ENCODE assay signal across 11 cellular contexts in the genomic region with DNA sequence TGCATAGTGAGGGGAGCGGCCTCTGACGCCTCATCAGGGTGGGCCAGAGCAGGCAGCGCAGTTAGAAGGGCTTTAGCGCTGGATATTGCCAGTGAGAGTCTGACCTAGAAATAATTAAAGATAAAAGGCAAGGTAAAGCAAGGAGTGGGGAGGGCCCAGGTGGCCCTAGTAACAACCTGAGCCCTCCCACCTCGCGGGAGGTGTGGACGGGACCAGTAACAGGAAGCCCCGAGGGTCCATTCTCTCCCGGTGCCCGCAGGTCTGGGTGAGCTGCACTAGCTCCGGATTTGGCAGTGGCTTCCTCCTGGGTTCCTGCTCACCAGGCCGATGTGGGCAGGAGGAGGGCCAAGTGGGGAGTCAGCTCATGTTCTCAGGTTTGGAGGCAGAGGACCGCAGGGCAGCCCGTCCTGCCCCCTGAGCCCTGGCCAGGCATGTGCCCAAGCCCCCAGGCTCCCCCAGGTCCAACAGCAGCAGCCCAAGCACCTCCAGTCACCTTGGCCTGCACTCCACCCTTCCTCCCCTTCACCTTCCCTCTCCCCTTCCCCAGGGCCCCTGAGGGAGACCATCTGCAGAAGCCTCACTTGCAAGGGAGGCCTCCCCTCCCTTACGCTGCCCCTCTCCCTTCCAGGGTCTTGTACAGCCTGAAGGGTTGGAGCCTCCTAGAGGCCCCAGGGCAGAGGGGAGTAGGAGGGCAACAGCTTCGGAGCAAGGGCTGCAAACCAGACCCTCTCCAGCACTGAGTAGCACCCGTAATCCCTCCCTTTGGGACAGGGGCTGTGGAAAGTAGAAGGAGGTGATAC.
"Had no signal": no experiment of that assay in that cellular context is flagged by ENCODE, and none has a peak within 500 bp of the region (broad histone marks: within the 10 kb centered on the region; RNA-seq: fewer than 3 reads in every experiment).

No MANE protein-coding gene starts in this region.

- H3K27ac ChIP-seq: ascending aorta, breast epithelium, thyroid gland had no signal

- H3K4me1 ChIP-seq: ascending aorta, breast epithelium, thyroid gland had no signal

- H3K9me3 Mint-ChIP-seq: activated T-helper 17 cell treated with anti-CD3 and anti-CD28 coated beads, Interleukin-2, amount 50 U/mL, for 72 hours had no signal

- H3K4me3 ChIP-seq: ascending aorta, breast epithelium, thyroid gland had no signal

- H3K4me1 Mint-ChIP-seq: activated T-helper 17 cell treated with anti-CD3 and anti-CD28 coated beads, Interleukin-2, amount 50 U/mL, for 72 hours had no signal

- ATAC-seq: activated CD4-positive, CD25-positive, alpha-beta regulatory T cell treated with anti-CD3 and anti-CD28 coated beads, Interleukin-2, amount 50 U/mL, for 24 hours; activated T-helper 17 cell treated with anti-CD3 and anti-CD28 coated beads, Interleukin-2, amount 50 U/mL, for 72 hours had no signal

- DNase-seq: activated CD4-positive, alpha-beta T cell treated with anti-CD3 and anti-CD28 coated beads, Interleukin-2, amount 50 U/mL, for 4 hours; activated naive CD4-positive, alpha-beta T cell treated with Interleukin-2 at 50 U/mL for 16 hours; activated T-cell treated with anti-CD3 and anti-CD28 coated beads for 4 hours; erythroblast; stimulated activated CD4-positive, alpha-beta T cell treated with anti-CD3 and anti-CD28 coated beads, Interleukin-12 subunit alpha, Interleukin-12 subunit beta, amount 100 ng/mL, for 4 hours; stimulated activated CD4-positive, alpha-beta T cell treated with anti-CD3 and anti-CD28 coated beads, Interleukin-2, amount 100 ng/mL, for 24 hours; thyroid gland had no signal

- H3K27me3 ChIP-seq: ascending aorta, breast epithelium, thyroid gland had no signal

- H3K4me3 Mint-ChIP-seq: activated T-helper 17 cell treated with anti-CD3 and anti-CD28 coated beads, Interleukin-2, amount 50 U/mL, for 72 hours had no signal

- H3K36me3 ChIP-seq: breast epithelium, thyroid gland had no signal

- H3K9me3 ChIP-seq: ascending aorta, breast epithelium, thyroid gland had no signal

- H3K27ac Mint-ChIP-seq: activated T-helper 17 cell treated with anti-CD3 and anti-CD28 coated beads, Interleukin-2, amount 50 U/mL, for 72 hours had no signal
